23 cellular contexts compared by ENCODE assay signal in genomic region chr12:28498850-28499249, GRCh38.
A peak's percentile ranks its signal among the peaks of the same experiment; 100 is the strongest.
DNase-seq lines count a peak whose midpoint lies in the region; ATAC-seq and TF ChIP-seq lines count a peak whose summit lies in the region.
"Had no signal": no experiment of that assay in that cellular context is flagged by ENCODE, and none has a peak within 500 bp of the region (broad histone marks: within the 10 kb centered on the region; RNA-seq: fewer than 3 reads in every experiment).

No MANE protein-coding gene starts in this region.

- intact Hi-C loops in activated naive CD4-positive, alpha-beta T cell treated with anti-CD3 and anti-CD28 coated beads for 36 hours (cut with micrococcal nuclease), result loop anchor here (1.0 to 5.0 kb wide), 5 partner anchors 246 to 677 kb away; no protein-coding TSS in a partner anchor
- intact Hi-C loops in vagina (cut with DNase I), result no loop called here

- no peak for DNase-seq in activated naive CD4-positive, alpha-beta T cell treated with anti-CD3 and anti-CD28 coated beads for 36 hours
- DNase-seq in amniotic epithelial cell (ENCODE audit: low read depth), result peak; percentile 78
- no peak for DNase-seq in hepatocyte (ENCODE audit: low spot score)
- DNase-seq in retinal pigment epithelial cell (ENCODE audit: low read depth), result peak; percentile 43
- DNase-seq in vagina (ENCODE audit: extremely low spot score in 2 of 2), result no peak
- DNase-seq: 8988T; AML-193; C1 segment of cervical spinal cord; CD8-positive, alpha-beta T cell; GDM1; MV-4-11; NCI-H1105 treated with DMSO at 0.1 percent for 48 hours; NCI-H2081; NCI-H2171; NCI-H345; NCI-H524; NCI-H82; OCI-M1 had no signal

- H3K27me3 Mint-ChIP-seq in activated naive CD4-positive, alpha-beta T cell treated with anti-CD3 and anti-CD28 coated beads, Interleukin-2, amount 50 U/mL, for 24 hours, result no peaks in the 10 kb centered on the region
- no peaks in the 10 kb centered on the region for H3K27me3 Mint-ChIP-seq in activated naive CD4-positive, alpha-beta T cell treated with anti-CD3 and anti-CD28 coated beads for 36 hours (ENCODE audit: low read depth)

- no peaks in the 10 kb centered on the region for H3K79me2 ChIP-seq in hepatocyte

- TF ChIP-seq POLR2A in GM18505 (IDR thresholded peaks at IDR 0.05; ENCODE audit: borderline replicate concordance, extremely low read depth, insufficient read depth, insufficient read length) (no peak), vagina (IDR thresholded peaks at IDR 0.05) (no peak)

- H3K27ac Mint-ChIP-seq in activated naive CD4-positive, alpha-beta T cell treated with anti-CD3 and anti-CD28 coated beads, Interleukin-2, amount 50 U/mL, for 24 hours, result peak overlapping the region; percentile 94
- no peak overlapping the region for H3K27ac Mint-ChIP-seq in activated naive CD4-positive, alpha-beta T cell treated with anti-CD3 and anti-CD28 coated beads for 36 hours
- H3K27ac Mint-ChIP-seq: CD8-positive, alpha-beta T cell had no signal

- peak overlapping the region; percentile 50 for H3K27ac ChIP-seq in hepatocyte
- no peak overlapping the region for H3K27ac ChIP-seq in vagina
- H3K27ac ChIP-seq: KMS-11, SJSA1 had no signal

- 48% methylated on average over 1 of the region's 1 CpG for WGBS in hepatocyte (ENCODE audit: low lambda C conversion rate, missing lambda C conversion rate)

- TF ChIP-seq CTCF in hepatocyte (IDR thresholded peaks at IDR 0.05; ENCODE audit: poor library complexity) (no peak), retinal pigment epithelial cell (conservative IDR thresholded peaks at IDR 0.05; ENCODE audit: low read depth, low read length) (no peak), vagina (IDR thresholded peaks at IDR 0.05) (no peak)

- H3K9me2 ChIP-seq in hepatocyte (replicated peaks; ENCODE audit: insufficient read depth), result no peaks in the 10 kb centered on the region

- no peaks in the 10 kb centered on the region for H3K9me3 Mint-ChIP-seq in activated naive CD4-positive, alpha-beta T cell treated with anti-CD3 and anti-CD28 coated beads, Interleukin-2, amount 50 U/mL, for 24 hours
- peaks cover 5% of the 10 kb centered on the region for H3K9me3 Mint-ChIP-seq in activated naive CD4-positive, alpha-beta T cell treated with anti-CD3 and anti-CD28 coated beads for 36 hours
- H3K9me3 Mint-ChIP-seq: CD8-positive, alpha-beta T cell had no signal

- no peaks in the 10 kb centered on the region for H4K20me1 ChIP-seq in hepatocyte (ENCODE audit: insufficient read depth, poor library complexity, severe bottlenecking)

- ATAC-seq in HG03521 (IDR thresholded peaks at IDR 0.05; ENCODE audit: unreplicated experiment), result no peak
- ATAC-seq in GM18505 (IDR thresholded peaks at IDR 0.05; ENCODE audit: unreplicated experiment), result no peak
- ATAC-seq: CD8-positive, alpha-beta T cell had no signal

- peaks cover 38% of the 10 kb centered on the region for H3K36me3 Mint-ChIP-seq in activated naive CD4-positive, alpha-beta T cell treated with anti-CD3 and anti-CD28 coated beads, Interleukin-2, amount 50 U/mL, for 24 hours
- H3K36me3 Mint-ChIP-seq in activated naive CD4-positive, alpha-beta T cell treated with anti-CD3 and anti-CD28 coated beads for 36 hours (ENCODE audit: low read depth), result peaks cover 30% of the 10 kb centered on the region

- H3K4me2 ChIP-seq in hepatocyte, result peak overlapping the region; percentile 42
- H3K4me2 ChIP-seq: KMS-11 had no signal

- no peaks in the 10 kb centered on the region for H3K36me3 ChIP-seq in hepatocyte (replicated peaks; ENCODE audit: insufficient read depth, low read depth)
- H3K36me3 ChIP-seq in vagina, result no peaks in the 10 kb centered on the region
- H3K36me3 ChIP-seq: SJSA1 had no signal

- H3K4me3 ChIP-seq in hepatocyte (no peak overlapping the region), retinal pigment epithelial cell (ENCODE audit: low read length) (no peak overlapping the region), vagina (no peak overlapping the region)
- H3K4me3 ChIP-seq: SJSA1 had no signal

- H3K27me3 ChIP-seq in hepatocyte (no peaks in the 10 kb centered on the region), vagina (no peaks in the 10 kb centered on the region)
- H3K27me3 ChIP-seq: SJSA1 had no signal

- no peak overlapping the region for H3K4me3 Mint-ChIP-seq in activated naive CD4-positive, alpha-beta T cell treated with anti-CD3 and anti-CD28 coated beads, Interleukin-2, amount 50 U/mL, for 24 hours
- H3K4me3 Mint-ChIP-seq in activated naive CD4-positive, alpha-beta T cell treated with anti-CD3 and anti-CD28 coated beads for 36 hours, result no peak overlapping the region
- H3K4me3 Mint-ChIP-seq: CD8-positive, alpha-beta T cell had no signal

- CTCF ChIA-PET in activated naive CD4-positive, alpha-beta T cell treated with anti-CD3 and anti-CD28 coated beads for 36 hours (lab: Charles Lee), result no interaction called here

- no peaks in the 10 kb centered on the region for H3K9me3 ChIP-seq in hepatocyte (ENCODE audit: low read depth)
- no peaks in the 10 kb centered on the region for H3K9me3 ChIP-seq in vagina
- H3K9me3 ChIP-seq: SJSA1 had no signal

- H3K4me1 ChIP-seq in hepatocyte (ENCODE audit: insufficient read depth), result peaks cover 7% of the 10 kb centered on the region
- H3K4me1 ChIP-seq in vagina, result no peaks in the 10 kb centered on the region

- no peak overlapping the region for H2AFZ ChIP-seq in hepatocyte

- H3K4me1 Mint-ChIP-seq in activated naive CD4-positive, alpha-beta T cell treated with anti-CD3 and anti-CD28 coated beads, Interleukin-2, amount 50 U/mL, for 24 hours, result peaks cover 23% of the 10 kb centered on the region
- H3K4me1 Mint-ChIP-seq in activated naive CD4-positive, alpha-beta T cell treated with anti-CD3 and anti-CD28 coated beads for 36 hours (ENCODE audit: low read depth), result peaks cover 18% of the 10 kb centered on the region

Comparison
In these comparisons a context has a peak if more than half of its experiments do, and no peak if none do; other contexts are left out.
1. DNase-seq: peak in amniotic epithelial cell (single experiment) and retinal pigment epithelial cell (single experiment); none in activated naive CD4-positive, alpha-beta T cell treated with anti-CD3 and anti-CD28 coated beads for 36 hours (single experiment), hepatocyte (single experiment) and vagina (0 of 2).